ENCODE assay signal across 9 cellular contexts in genomic region chr4:96380106-96380505, GRCh38.
"Had no signal": no experiment of that assay in that cellular context is flagged by ENCODE, and none has a peak within 500 bp of the region (broad histone marks: within the 10 kb centered on the region; RNA-seq: fewer than 3 reads in every experiment).

No MANE protein-coding gene starts in this region.

- H3K27ac ChIP-seq: GM23248, KMS-11 had no signal

- H3K9ac ChIP-seq: GM23248, KMS-11 had no signal

- H2AFZ ChIP-seq: GM23248 had no signal

- H3K4me3 ChIP-seq: GM23248, HAP-1 had no signal

- ATAC-seq: HCT116 had no signal

- DNase-seq: GM23248, GOT3, H7, HFFc6, KBM-7 had no signal

- H3K36me3 ChIP-seq: HAP-1 had no signal

- FAIRE-seq: HTR-8/SVneo had no signal

- H3K4me1 ChIP-seq: HAP-1 had no signal

- H3K9me3 ChIP-seq: HAP-1 had no signal

- H3K4me2 ChIP-seq: KMS-11 had no signal
